Comparison of ENCODE assay signal across 1 cellular context in genomic region chr16:87550510-87550961, GRCh38.
TF ChIP-seq lines count a peak whose summit lies in the region.

No MANE protein-coding gene starts in this region.

TF ChIP-seq in HEK293, 187 proteins besides CTCF, POLR2A, EP300 and RAD21 (continued from another document):
- TF ChIP-seq ZNF654 (tag by site-specific recombination; IDR thresholded peaks at IDR 0.05; ENCODE audit: low read depth) (peak; percentile 31), TCF7L2 (IDR thresholded peaks at IDR 0.05; ENCODE audit: borderline replicate concordance, low read depth, low read length) (no peak), PRDM1 (tag by site-specific recombination; IDR thresholded peaks at IDR 0.05) (no peak), YY1 (tag by site-specific recombination; IDR thresholded peaks at IDR 0.05) (no peak), ZNF239 (tag by site-specific recombination; IDR thresholded peaks at IDR 0.05) (no peak), ELK4 (IDR thresholded peaks at IDR 0.05; ENCODE audit: borderline replicate concordance, low read depth, low read length) (no peak), ZNF626 (tag by site-specific recombination; IDR thresholded peaks at IDR 0.05) (no peak), KLF9 (tag by site-specific recombination; IDR thresholded peaks at IDR 0.05; ENCODE audit: low read depth) (peak; percentile 72), ZNF324 (tag by site-specific recombination; IDR thresholded peaks at IDR 0.05) (no peak), ZNF132 (tag by site-specific recombination; IDR thresholded peaks at IDR 0.05; ENCODE audit: borderline replicate concordance) (no peak)
